ENCODE assay signal across 8 cellular contexts in the genomic region with DNA sequence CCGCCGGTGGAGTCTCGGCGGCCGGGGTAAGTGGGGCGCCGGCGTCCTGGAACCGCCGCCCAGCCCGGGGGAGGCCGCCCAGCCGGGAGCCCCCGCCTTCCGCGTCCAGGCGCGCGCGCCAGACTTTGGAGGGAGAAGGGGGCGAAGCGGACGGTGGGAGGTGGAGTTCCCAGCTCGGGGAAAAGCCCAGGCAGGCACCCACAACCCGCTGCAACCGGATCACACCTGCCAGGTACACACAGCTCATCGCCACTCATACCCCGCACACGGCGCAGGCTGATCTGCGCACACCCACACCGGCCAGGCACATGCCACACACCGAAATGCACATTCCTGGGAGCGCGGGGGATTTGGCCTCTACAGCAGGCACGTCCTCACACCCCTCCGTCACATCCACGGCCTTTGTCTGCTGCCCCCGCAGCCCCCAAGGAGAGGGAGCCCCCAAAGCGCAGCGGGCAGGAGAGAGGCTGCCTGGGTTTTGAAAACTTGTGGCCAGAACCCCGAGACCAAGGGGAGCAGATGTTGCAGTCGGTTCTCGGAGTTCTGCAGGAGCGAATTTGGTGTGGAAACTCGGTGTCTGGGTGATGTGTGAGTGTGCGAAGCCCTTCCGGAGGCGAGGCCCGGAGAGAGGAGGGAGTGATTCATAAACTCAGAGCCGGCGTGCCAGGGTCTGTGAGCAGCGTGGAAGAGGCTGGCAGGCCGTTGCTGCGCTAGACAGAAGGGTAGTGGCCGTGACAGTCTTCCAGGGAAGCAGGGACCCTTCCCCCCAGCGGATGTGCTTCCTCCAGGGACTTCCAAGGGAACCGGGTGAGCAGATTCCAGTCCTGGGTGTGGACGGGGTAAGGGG. TPM values are rescaled to one million over a fixed set of nuclear protein-coding genes. Genes with fewer than 3 reads are reported as not detected.
DNase-seq lines count a peak whose midpoint lies in the region; ATAC-seq and TF ChIP-seq lines count a peak whose summit lies in the region.

No MANE protein-coding gene starts in this region.

- CTCF ChIA-PET in HEK293 (lab: Yijun Ruan, JAX): interaction anchor here (0.6 to 1.9 kb wide), 7 partner anchors 8 to 84 kb away, joined by 3 to 9 read pairs (median 4); no protein-coding TSS in a partner anchor

- peak; percentile 33 for DNase-seq in activated CD4-positive, alpha-beta T cell treated with anti-CD3 and anti-CD28 coated beads for 1 hour
- DNase-seq in dorsolateral prefrontal cortex (peak in 4 of 10 donors; percentile 52 to 77 (median 60)), medulla oblongata (ENCODE audit: extremely low spot score) (peak; percentile 52), RKO (ENCODE audit: low spot score) (no peak)

- POLR2A ChIA-PET in HEK293 (lab: Yijun Ruan, JAX): interaction anchor here (0.6 to 1.3 kb wide), 4 partner anchors 10 to 114 kb away, joined by 3 to 6 read pairs (median 4); a partner anchor contains a TSS

- TF ChIP-seq CTCF in HEK293 (tag by site-specific recombination; IDR thresholded peaks at IDR 0.05): no peak
- TF ChIP-seq CTCF in dorsolateral prefrontal cortex (IDR thresholded peaks at IDR 0.05 in 54 of 56, conservative IDR thresholded peaks at IDR 0.05 in 2 of 56; ENCODE audit: low read depth in 1 of 56, partially characterized antibody in 56 of 56): no peak

- peaks cover 4% of the 10 kb centered on the region for H3K9me3 Mint-ChIP-seq in stimulated activated memory B cell treated with anti-CD40 and anti-IgM and Interleukin-4, amounts not matched to agents 10 μg/mL and 1 μg/mL and 100 μg/mL, for 72 hours

- no peak overlapping the region for H3K27ac Mint-ChIP-seq in stimulated activated memory B cell treated with anti-CD40 and anti-IgM and Interleukin-4, amounts not matched to agents 10 μg/mL and 1 μg/mL and 100 μg/mL, for 72 hours

- H3K4me3 Mint-ChIP-seq in stimulated activated memory B cell treated with anti-CD40 and anti-IgM and Interleukin-4, amounts not matched to agents 10 μg/mL and 1 μg/mL and 100 μg/mL, for 72 hours: peak overlapping the region; percentile 55

- H3K36me3 ChIP-seq in HEK293 (ENCODE audit: control insufficient read depth in 2 of 2, insufficient read depth in 1 of 2, low read length in 2 of 2): no peaks in the 10 kb centered on the region

- ATAC-seq in stimulated activated memory B cell treated with anti-CD40 and anti-IgM and Interleukin-4, amounts not matched to agents 10 μg/mL and 1 μg/mL and 100 μg/mL, for 72 hours: peak; percentile 5
- no peak for ATAC-seq in HG03025 (IDR thresholded peaks at IDR 0.05; ENCODE audit: low FRiP score, unreplicated experiment)
- no peak for ATAC-seq in HG03354 (IDR thresholded peaks at IDR 0.05; ENCODE audit: poor library complexity, severe bottlenecking, unreplicated experiment)

- H3K4me3 ChIP-seq in HEK293 (ENCODE audit: low read depth, low read length) (peak overlapping the region; percentile 62), dorsolateral prefrontal cortex (peak overlapping the region; percentile 49 to 92 (median 78))

- H3K36me3 Mint-ChIP-seq in stimulated activated memory B cell treated with anti-CD40 and anti-IgM and Interleukin-4, amounts not matched to agents 10 μg/mL and 1 μg/mL and 100 μg/mL, for 72 hours: peaks cover 5% of the 10 kb centered on the region

- H3K27me3 ChIP-seq in dorsolateral prefrontal cortex: peaks cover 0 to 12% (median 0%) of the 10 kb centered on the region in 45 donors

- H3K4me1 ChIP-seq in HEK293 (ENCODE audit: control insufficient read depth, insufficient read depth, low read length): peaks cover 9% of the 10 kb centered on the region

- H3K27ac ChIP-seq in HEK293 (ENCODE audit: extremely low read depth, low read depth, low read length) (peak overlapping the region; percentile 77; the same call in 1 of the 2 replicates), dorsolateral prefrontal cortex (peak overlapping the region; percentile 72 to 100 (median 97))

- H3K9me3 ChIP-seq in HEK293 (ENCODE audit: control insufficient read depth, insufficient read depth, low read depth, low read length): no peaks in the 10 kb centered on the region

- intact Hi-C loops in dorsolateral prefrontal cortex (cut with DNase I): loop anchor here in 1 of 2 donors (10.0 kb wide), 1 partner anchor 370 kb away; no protein-coding TSS in a partner anchor

- peaks cover 6% of the 10 kb centered on the region for H3K4me1 Mint-ChIP-seq in stimulated activated memory B cell treated with anti-CD40 and anti-IgM and Interleukin-4, amounts not matched to agents 10 μg/mL and 1 μg/mL and 100 μg/mL, for 72 hours

- peaks cover 76% of the 10 kb centered on the region for H3K27me3 Mint-ChIP-seq in stimulated activated memory B cell treated with anti-CD40 and anti-IgM and Interleukin-4, amounts not matched to agents 10 μg/mL and 1 μg/mL and 100 μg/mL, for 72 hours

TF ChIP-seq in HEK293, 187 proteins besides CTCF, POLR2A, EP300 and RAD21 (continues in another document):
- TF ChIP-seq ZNF423 (tag by site-specific recombination; IDR thresholded peaks at IDR 0.05): no peak
- TF ChIP-seq ZNF747 (tag by site-specific recombination; IDR thresholded peaks at IDR 0.05): no peak
- TF ChIP-seq ZSCAN30 (tag by site-specific recombination; IDR thresholded peaks at IDR 0.05): no peak
- TF ChIP-seq, protein P1, sequence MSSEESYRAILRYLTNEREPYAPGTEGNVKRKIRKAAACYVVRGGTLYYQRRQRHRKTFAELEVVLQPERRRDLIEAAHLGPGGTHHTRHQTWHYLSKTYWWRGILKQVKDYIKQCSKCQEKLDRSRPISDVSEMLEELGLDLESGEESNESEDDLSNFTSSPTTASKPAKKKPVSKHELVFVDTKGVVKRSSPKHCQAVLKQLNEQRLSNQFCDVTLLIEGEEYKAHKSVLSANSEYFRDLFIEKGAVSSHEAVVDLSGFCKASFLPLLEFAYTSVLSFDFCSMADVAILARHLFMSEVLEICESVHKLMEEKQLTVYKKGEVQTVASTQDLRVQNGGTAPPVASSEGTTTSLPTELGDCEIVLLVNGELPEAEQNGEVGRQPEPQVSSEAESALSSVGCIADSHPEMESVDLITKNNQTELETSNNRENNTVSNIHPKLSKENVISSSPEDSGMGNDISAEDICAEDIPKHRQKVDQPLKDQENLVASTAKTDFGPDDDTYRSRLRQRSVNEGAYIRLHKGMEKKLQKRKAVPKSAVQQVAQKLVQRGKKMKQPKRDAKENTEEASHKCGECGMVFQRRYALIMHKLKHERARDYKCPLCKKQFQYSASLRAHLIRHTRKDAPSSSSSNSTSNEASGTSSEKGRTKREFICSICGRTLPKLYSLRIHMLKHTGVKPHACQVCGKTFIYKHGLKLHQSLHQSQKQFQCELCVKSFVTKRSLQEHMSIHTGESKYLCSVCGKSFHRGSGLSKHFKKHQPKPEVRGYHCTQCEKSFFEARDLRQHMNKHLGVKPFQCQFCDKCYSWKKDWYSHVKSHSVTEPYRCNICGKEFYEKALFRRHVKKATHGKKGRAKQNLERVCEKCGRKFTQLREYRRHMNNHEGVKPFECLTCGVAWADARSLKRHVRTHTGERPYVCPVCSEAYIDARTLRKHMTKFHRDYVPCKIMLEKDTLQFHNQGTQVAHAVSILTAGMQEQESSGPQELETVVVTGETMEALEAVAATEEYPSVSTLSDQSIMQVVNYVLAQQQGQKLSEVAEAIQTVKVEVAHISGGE (tag by site-specific recombination; conservative IDR thresholded peaks at IDR 0.05; ENCODE audit: low read depth): no peak
- no peak for TF ChIP-seq BCL11B (tag by site-specific recombination; IDR thresholded peaks at IDR 0.05; ENCODE audit: low read depth)
- no peak for TF ChIP-seq ZNF175 (tag by site-specific recombination; IDR thresholded peaks at IDR 0.05)
- TF ChIP-seq ZBTB8A (tag by site-specific recombination; IDR thresholded peaks at IDR 0.05): no peak; the same call in 1 of the 2 replicates
- no peak for TF ChIP-seq ZNF37A (tag by site-specific recombination; IDR thresholded peaks at IDR 0.05)
- TF ChIP-seq ZNF416 (tag by site-specific recombination; IDR thresholded peaks at IDR 0.05): no peak
- TF ChIP-seq ZXDB (tag by site-specific recombination; IDR thresholded peaks at IDR 0.05): peak; percentile 64; the same call in 1 of the 2 replicates
- peak; percentile 44; the same call in 1 of the 2 replicates for TF ChIP-seq GLIS1 (tag by site-specific recombination; IDR thresholded peaks at IDR 0.05)
- TF ChIP-seq ZNF366 (tag by site-specific recombination; conservative IDR thresholded peaks at IDR 0.05): peak; percentile 44; the same call in 1 of the 2 replicates
- TF ChIP-seq, protein P2, sequence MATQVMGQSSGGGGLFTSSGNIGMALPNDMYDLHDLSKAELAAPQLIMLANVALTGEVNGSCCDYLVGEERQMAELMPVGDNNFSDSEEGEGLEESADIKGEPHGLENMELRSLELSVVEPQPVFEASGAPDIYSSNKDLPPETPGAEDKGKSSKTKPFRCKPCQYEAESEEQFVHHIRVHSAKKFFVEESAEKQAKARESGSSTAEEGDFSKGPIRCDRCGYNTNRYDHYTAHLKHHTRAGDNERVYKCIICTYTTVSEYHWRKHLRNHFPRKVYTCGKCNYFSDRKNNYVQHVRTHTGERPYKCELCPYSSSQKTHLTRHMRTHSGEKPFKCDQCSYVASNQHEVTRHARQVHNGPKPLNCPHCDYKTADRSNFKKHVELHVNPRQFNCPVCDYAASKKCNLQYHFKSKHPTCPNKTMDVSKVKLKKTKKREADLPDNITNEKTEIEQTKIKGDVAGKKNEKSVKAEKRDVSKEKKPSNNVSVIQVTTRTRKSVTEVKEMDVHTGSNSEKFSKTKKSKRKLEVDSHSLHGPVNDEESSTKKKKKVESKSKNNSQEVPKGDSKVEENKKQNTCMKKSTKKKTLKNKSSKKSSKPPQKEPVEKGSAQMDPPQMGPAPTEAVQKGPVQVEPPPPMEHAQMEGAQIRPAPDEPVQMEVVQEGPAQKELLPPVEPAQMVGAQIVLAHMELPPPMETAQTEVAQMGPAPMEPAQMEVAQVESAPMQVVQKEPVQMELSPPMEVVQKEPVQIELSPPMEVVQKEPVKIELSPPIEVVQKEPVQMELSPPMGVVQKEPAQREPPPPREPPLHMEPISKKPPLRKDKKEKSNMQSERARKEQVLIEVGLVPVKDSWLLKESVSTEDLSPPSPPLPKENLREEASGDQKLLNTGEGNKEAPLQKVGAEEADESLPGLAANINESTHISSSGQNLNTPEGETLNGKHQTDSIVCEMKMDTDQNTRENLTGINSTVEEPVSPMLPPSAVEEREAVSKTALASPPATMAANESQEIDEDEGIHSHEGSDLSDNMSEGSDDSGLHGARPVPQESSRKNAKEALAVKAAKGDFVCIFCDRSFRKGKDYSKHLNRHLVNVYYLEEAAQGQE (tag by site-specific recombination; IDR thresholded peaks at IDR 0.05): no peak
- TF ChIP-seq KLF7 (tag by site-specific recombination; IDR thresholded peaks at IDR 0.05; ENCODE audit: borderline replicate concordance): no peak
- TF ChIP-seq HOXA7 (CRISPR knock-in tag; IDR thresholded peaks at IDR 0.05; ENCODE audit: borderline replicate concordance): no peak
- TF ChIP-seq ZNF626 (tag by site-specific recombination; IDR thresholded peaks at IDR 0.05): no peak
- no peak; the same call in 1 of the 2 replicates for TF ChIP-seq SP2 (tag by site-specific recombination; IDR thresholded peaks at IDR 0.05)
- no peak for TF ChIP-seq ZNF555 (tag by site-specific recombination; conservative IDR thresholded peaks at IDR 0.05)

RNA-seq across cellular contexts. Expression of a gene that starts 0.7 kb away (rescaled TPM):
- total RNA-seq in dorsolateral prefrontal cortex: 10 to 100 TPM in 108 of 120 experiments, 1 to 10 TPM in 12; 7.0 to 62.9 (median 19.6) TPM
